Comparison of ENCODE assay signal across 22 cellular contexts in genomic region chr3:73148653-73149052, GRCh38.
DNase-seq lines count a peak whose midpoint lies in the region; ATAC-seq and TF ChIP-seq lines count a peak whose summit lies in the region.
"Had no signal": no experiment of that assay in that cellular context is flagged by ENCODE, and none has a peak within 500 bp of the region (broad histone marks: within the 10 kb centered on the region; RNA-seq: fewer than 3 reads in every experiment).

No MANE protein-coding gene starts in this region.

- peaks cover 20% of the 10 kb centered on the region for H3K4me1 Mint-ChIP-seq in endodermal cell
- H3K4me1 Mint-ChIP-seq: T-cell had no signal

- H3K9ac ChIP-seq in endodermal cell (ENCODE audit: extremely low read depth, low read length, poor library complexity, severe bottlenecking): no peak overlapping the region
- H3K9ac ChIP-seq: neural progenitor cell had no signal

- H3K27ac ChIP-seq in endodermal cell (ENCODE audit: low read depth, low read length): no peak overlapping the region
- H3K27ac ChIP-seq: C4-2B, epithelial cell of prostate, foreskin keratinocyte, neural progenitor cell had no signal

- no peak overlapping the region for H3K27ac Mint-ChIP-seq in endodermal cell
- H3K27ac Mint-ChIP-seq: neural progenitor cell, T-cell had no signal

- DNase-seq in AG10803 (ENCODE audit: low read depth) (peak; percentile 49), MG63 (peak; percentile 37), fibroblast of the aortic adventitia (ENCODE audit: low read depth) (peak; percentile 17), myocyte (ENCODE audit: low read depth) (peak; percentile 2), NCI-H2081 (lab: John Stamatoyannopoulos, UW) (no peak), SKM-1 (lab: John Stamatoyannopoulos, UW; ENCODE audit: unreplicated experiment) (no peak), endodermal cell (no peak)
- DNase-seq: activated effector memory CD4-positive, alpha-beta T cell treated with anti-CD3 and anti-CD28 coated beads, Interleukin-2, amount 50 U/mL, for 16 hours; foreskin keratinocyte; HCEC 1CT; heart right ventricle; NCI-H1105; NCI-H2029 treated with DMSO at 0.1 percent for 48 hours; NK-92 treated with Interleukin-12 subunit alpha and Interleukin-12 subunit beta, amount 100 ng/mL, for 24 hours; stimulated activated CD4-positive, alpha-beta T cell treated with anti-CD3 and anti-CD28 coated beads, Interleukin-4, amount 100 ng/mL, for 24 hours; stimulated activated naive CD8-positive, alpha-beta T cell treated with anti-CD3 and anti-CD28 coated beads, Interleukin-15, Interleukin-2, amounts not matched to agents 100 U/mL and 50 U/mL, for 24 hours; T-cell had no signal

- H3K9me3 ChIP-seq in MG63 (no peaks in the 10 kb centered on the region), endodermal cell (ENCODE audit: control insufficient read depth, low read length) (peaks cover 9% of the 10 kb centered on the region)
- H3K9me3 ChIP-seq: heart right ventricle, thoracic aorta had no signal

- WGBS in endodermal cell (ENCODE audit: insufficient coverage in 1 of 2, insufficient read length in 1 of 2), 2 experiments: 80 to 100% methylated on average over 1 of the region's 2 CpGs

- H3K4me1 ChIP-seq in endodermal cell (ENCODE audit: control insufficient read depth, insufficient read depth, low read length): peaks cover 13% of the 10 kb centered on the region
- H3K4me1 ChIP-seq: foreskin keratinocyte had no signal

- TF ChIP-seq CTCF in AG10803 (conservative IDR thresholded peaks at IDR 0.05; ENCODE audit: low read length): no peak
- TF ChIP-seq CTCF in fibroblast of the aortic adventitia (IDR thresholded peaks at IDR 0.05; ENCODE audit: insufficient read depth, low read length): no peak
- TF ChIP-seq CTCF in endodermal cell (conservative IDR thresholded peaks at IDR 0.05): no peak

- H3K27me3 Mint-ChIP-seq in endodermal cell (ENCODE audit: insufficient read depth): no peaks in the 10 kb centered on the region

- H3K4me3 ChIP-seq in AG10803 (ENCODE audit: low read length) (no peak overlapping the region), MG63 (no peak overlapping the region), fibroblast of the aortic adventitia (ENCODE audit: low read depth, low read length) (no peak overlapping the region), endodermal cell (ENCODE audit: low read length) (no peak overlapping the region)
- H3K4me3 ChIP-seq: heart right ventricle, neural progenitor cell, thoracic aorta had no signal

- H3K36me3 Mint-ChIP-seq in endodermal cell (ENCODE audit: low read depth): no peaks in the 10 kb centered on the region
- H3K36me3 Mint-ChIP-seq: neural progenitor cell, T-cell had no signal

- ATAC-seq in HG03139 (IDR thresholded peaks at IDR 0.05; ENCODE audit: unreplicated experiment): no peak
- ATAC-seq: foreskin keratinocyte; stimulated activated naive CD8-positive, alpha-beta T cell treated with anti-CD3 and anti-CD28 coated beads, Interleukin-15, Interleukin-2, amounts not matched to agents 100 U/mL and 50 U/mL, for 24 hours; T-cell had no signal

- H3K27me3 ChIP-seq in MG63 (no peaks in the 10 kb centered on the region), endodermal cell (ENCODE audit: control insufficient read depth, insufficient read depth, low read length, poor library complexity, severe bottlenecking) (no peaks in the 10 kb centered on the region)
- H3K27me3 ChIP-seq: heart right ventricle, neural progenitor cell had no signal

- peaks cover 9% of the 10 kb centered on the region for H3K9me3 Mint-ChIP-seq in endodermal cell
- H3K9me3 Mint-ChIP-seq: T-cell had no signal

- H3K4me3 Mint-ChIP-seq in endodermal cell: no peak overlapping the region
- H3K4me3 Mint-ChIP-seq: neural progenitor cell, T-cell had no signal

- H3K36me3 ChIP-seq in MG63 (no peaks in the 10 kb centered on the region), endodermal cell (ENCODE audit: control insufficient read depth, insufficient read depth, low read length) (no peaks in the 10 kb centered on the region)
- H3K36me3 ChIP-seq: heart right ventricle, neural progenitor cell, thoracic aorta had no signal

Comparison
In these comparisons a context has a peak if more than half of its experiments do, and no peak if none do; other contexts are left out.
1. DNase-seq: peak in AG10803 (single experiment), MG63 (single experiment), fibroblast of the aortic adventitia (single experiment) and myocyte (single experiment); none in NCI-H2081 (0 of 2), SKM-1 (single experiment) and endodermal cell (single experiment).